In genomic region chr2:84939426-84940087, GRCh38 we compare ENCODE assay signal across 8 cellular contexts. TPM values are rescaled to one million over a fixed set of nuclear protein-coding genes. Genes with fewer than 3 reads are reported as not detected.
DNase-seq lines count a peak whose midpoint lies in the region; ATAC-seq and TF ChIP-seq lines count a peak whose summit lies in the region.

No MANE protein-coding gene starts in this region.

- DNase-seq in T-helper 9 cell (peak; percentile 43), C1 segment of cervical spinal cord (lab: John Stamatoyannopoulos, UW) (no peak), HuH-7 (ENCODE audit: low spot score) (no peak)
- DNase-seq in effector memory CD4-positive, alpha-beta T cell, result peak; percentile 52 to 71 (median 63)
- peak; percentile 45 to 63 for DNase-seq in stimulated activated CD8-positive, alpha-beta memory T cell treated with anti-CD3 and anti-CD28 coated beads, Interleukin-4, amount 100 ng/mL, for 4 hours (ENCODE audit: low read depth in 2 of 2, low spot score in 1 of 2)

- H3K36me3 ChIP-seq in effector memory CD4-positive, alpha-beta T cell (ENCODE audit: control insufficient read depth, insufficient read depth, low read length), result peaks cover 4% of the 10 kb centered on the region
- no peaks in the 10 kb centered on the region for H3K36me3 ChIP-seq in gastroesophageal sphincter

- peak overlapping the region; percentile 16 for H3K4me3 ChIP-seq in effector memory CD4-positive, alpha-beta T cell (ENCODE audit: insufficient read depth, low read depth, low read length, poor library complexity, severe bottlenecking)
- no peak overlapping the region for H3K4me3 ChIP-seq in gastroesophageal sphincter

- TF ChIP-seq EP300 in gastroesophageal sphincter (IDR thresholded peaks at IDR 0.05), result no peak

- 54 to 100% methylated on average over 3 to 5 of the region's 9 CpGs for WGBS in gastroesophageal sphincter (ENCODE audit: low coverage in 1 of 2), 2 donors

- TF ChIP-seq POLR2A in gastroesophageal sphincter (IDR thresholded peaks at IDR 0.05), result no peak

- H3K4me1 ChIP-seq in effector memory CD4-positive, alpha-beta T cell (ENCODE audit: control insufficient read depth, insufficient read depth, low read length, poor library complexity, severe bottlenecking), result peaks cover 12% of the 10 kb centered on the region
- no peaks in the 10 kb centered on the region for H3K4me1 ChIP-seq in gastroesophageal sphincter

- ATAC-seq in GM19043 (IDR thresholded peaks at IDR 0.05; ENCODE audit: low read depth, unreplicated experiment) (peak; percentile 73), HG03108 (IDR thresholded peaks at IDR 0.05; ENCODE audit: unreplicated experiment) (peak; percentile 79), gastroesophageal sphincter (no peak)

- H3K9me3 ChIP-seq in effector memory CD4-positive, alpha-beta T cell (ENCODE audit: control insufficient read depth, low read length), result no peaks in the 10 kb centered on the region
- no peaks in the 10 kb centered on the region for H3K9me3 ChIP-seq in gastroesophageal sphincter

- no peaks in the 10 kb centered on the region for H3K27me3 ChIP-seq in effector memory CD4-positive, alpha-beta T cell (replicated peaks; ENCODE audit: control insufficient read depth, insufficient read depth, low read length, poor library complexity, severe bottlenecking)
- H3K27me3 ChIP-seq in gastroesophageal sphincter, result no peaks in the 10 kb centered on the region

- no peak for TF ChIP-seq CTCF in gastroesophageal sphincter (IDR thresholded peaks at IDR 0.05)

- H3K27ac ChIP-seq in effector memory CD4-positive, alpha-beta T cell (ENCODE audit: insufficient read depth, low read length, poor library complexity, severe bottlenecking), result peak overlapping the region; percentile 85
- H3K27ac ChIP-seq in gastroesophageal sphincter, result no peak overlapping the region

RNA-seq across cellular contexts. Expression of gene KCMF1, which starts 31.4 kb away (rescaled TPM):
- total RNA-seq in gastroesophageal sphincter, result 10 to 100 TPM; 39.4 to 79.1 (median 68.1) TPM

RNA-seq across cellular contexts. Expression of gene TMSB10, which starts 34.1 kb away (rescaled TPM):
- total RNA-seq in gastroesophageal sphincter, result 1,000 to 10,000 TPM in 3 of 4 donors, 100 to 1,000 TPM in 1; 797 to 2,612 (median 1,708) TPM

RNA-seq across cellular contexts. Expression of gene TRABD2A, which starts 58.7 kb away (rescaled TPM):
- total RNA-seq in gastroesophageal sphincter, result 1 to 10 TPM in 2 of 4 donors, under 1 TPM in 2; 0.47 to 2.7 (median 1.4) TPM

Comparison
In these comparisons a context has a peak if more than half of its experiments do, and no peak if none do; other contexts are left out.
1. DNase-seq: peak in T-helper 9 cell (single experiment), effector memory CD4-positive, alpha-beta T cell (3 of 3) and stimulated activated CD8-positive, alpha-beta memory T cell treated with anti-CD3 and anti-CD28 coated beads, Interleukin-4, amount 100 ng/mL, for 4 hours (2 of 2); none in C1 segment of cervical spinal cord (0 of 14) and HuH-7 (single experiment).